Comparison of ENCODE assay signal across 10 cellular contexts in the genomic region with DNA sequence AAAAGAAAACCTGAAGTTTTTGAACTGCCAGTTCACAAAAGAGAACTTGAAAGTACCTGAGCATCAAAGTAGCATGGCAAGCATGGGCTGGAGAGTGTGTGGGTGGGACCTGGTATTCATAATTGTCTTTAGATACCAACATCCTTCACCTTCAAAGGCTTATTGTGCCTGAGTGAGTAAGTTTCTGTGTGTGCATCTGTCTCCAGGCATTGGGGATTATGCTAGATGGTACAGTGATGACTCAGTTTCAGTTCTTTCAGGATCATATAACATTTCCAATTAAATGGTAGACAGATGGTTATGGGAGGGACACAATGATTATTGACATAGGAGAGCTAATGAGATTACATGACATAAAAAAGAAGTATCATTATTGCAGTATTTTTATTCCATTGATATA.
A peak's percentile ranks its signal among the peaks of the same experiment; 100 is the strongest.
DNase-seq lines count a peak whose midpoint lies in the region; ATAC-seq and TF ChIP-seq lines count a peak whose summit lies in the region.
"Had no signal": no experiment of that assay in that cellular context is flagged by ENCODE, and none has a peak within 500 bp of the region (broad histone marks: within the 10 kb centered on the region; RNA-seq: fewer than 3 reads in every experiment).

No MANE protein-coding gene starts in this region.

- no peak overlapping the region for H4K8ac ChIP-seq in mesenchymal stem cell (ENCODE audit: low read length)

- no peak overlapping the region for H2BK5ac ChIP-seq in mesenchymal stem cell (ENCODE audit: low read depth, low read length, poor library complexity, severe bottlenecking)

- intact Hi-C loops in uterus (cut with DNase I; ENCODE audit: low total_unique reads), result no loop called here

- H2AK5ac ChIP-seq in mesenchymal stem cell (ENCODE audit: low read length, severe bottlenecking), result no peak overlapping the region

- H3K36me3 Mint-ChIP-seq in activated CD8-positive, alpha-beta memory T cell treated with anti-CD3 and anti-CD28 coated beads, Interleukin-2, amount 10 ng/mL, durations not matched to agents 7 days and 5 days, result peaks cover 13% of the 10 kb centered on the region
- peaks cover 16% of the 10 kb centered on the region for H3K36me3 Mint-ChIP-seq in stimulated activated naive CD8-positive, alpha-beta T cell treated with anti-CD3 and anti-CD28 coated beads, Interleukin-15, Interleukin-2, amounts not matched to agents 100 ng/mL and 50 ng/mL, for 24 hours (ENCODE audit: low read depth)

- peaks cover 25% of the 10 kb centered on the region for H3K79me1 ChIP-seq in mesenchymal stem cell (replicated peaks; ENCODE audit: low read length, poor library complexity, severe bottlenecking)

- H3K27me3 ChIP-seq in RWPE2 (ENCODE audit: insufficient read depth, poor library complexity, severe bottlenecking) (no peaks in the 10 kb centered on the region), mesenchymal stem cell (ENCODE audit: control insufficient read depth in 1 of 2, insufficient read depth in 1 of 2, low read length in 2 of 2) (no peaks in the 10 kb centered on the region), uterus (no peaks in the 10 kb centered on the region)

- CTCF ChIA-PET in activated CD8-positive, alpha-beta memory T cell treated with anti-CD3 and anti-CD28 coated beads, Interleukin-2, amount 10 ng/mL, durations not matched to agents 7 days and 5 days (lab: Charles Lee), result no interaction called here

- DNase-seq in activated CD8-positive, alpha-beta memory T cell treated with anti-CD3 and anti-CD28 coated beads for 24 hours, result peak; percentile 64
- DNase-seq in activated CD8-positive, alpha-beta memory T cell treated with anti-CD3 and anti-CD28 coated beads, Interleukin-2, amount 10 ng/mL, durations not matched to agents 7 days and 5 days, result no peak
- DNase-seq in RWPE2 (ENCODE audit: low spot score), result peak; percentile 49
- peak; percentile 11 for DNase-seq in fibroblast of pulmonary artery (ENCODE audit: low read depth)
- DNase-seq in mesenchymal stem cell, result no peak
- DNase-seq in uterus, result no peak
- DNase-seq: effector memory CD8-positive, alpha-beta T cell had no signal

- H3K23ac ChIP-seq in mesenchymal stem cell (ENCODE audit: low read length in 2 of 2), result no peak overlapping the region

- no peak overlapping the region for H3K4me3 Mint-ChIP-seq in activated CD8-positive, alpha-beta memory T cell treated with anti-CD3 and anti-CD28 coated beads, Interleukin-2, amount 10 ng/mL, durations not matched to agents 7 days and 5 days
- H3K4me3 Mint-ChIP-seq in stimulated activated naive CD8-positive, alpha-beta T cell treated with anti-CD3 and anti-CD28 coated beads, Interleukin-15, Interleukin-2, amounts not matched to agents 100 ng/mL and 50 ng/mL, for 24 hours, result no peak overlapping the region
- H3K4me3 Mint-ChIP-seq: CD8-positive, alpha-beta memory T cell; effector memory CD8-positive, alpha-beta T cell had no signal

- peaks cover 7% of the 10 kb centered on the region for H3K4me1 Mint-ChIP-seq in activated CD8-positive, alpha-beta memory T cell treated with anti-CD3 and anti-CD28 coated beads, Interleukin-2, amount 10 ng/mL, durations not matched to agents 7 days and 5 days
- H3K4me1 Mint-ChIP-seq in stimulated activated naive CD8-positive, alpha-beta T cell treated with anti-CD3 and anti-CD28 coated beads, Interleukin-15, Interleukin-2, amounts not matched to agents 100 ng/mL and 50 ng/mL, for 24 hours (ENCODE audit: low read depth), result peaks cover 37% of the 10 kb centered on the region

- TF ChIP-seq POLR2A in uterus (IDR thresholded peaks at IDR 0.05), result no peak

- H3K9me3 ChIP-seq in RWPE2 (ENCODE audit: severe bottlenecking) (no peaks in the 10 kb centered on the region), mesenchymal stem cell (ENCODE audit: control insufficient read depth, low read length) (no peaks in the 10 kb centered on the region), uterus (no peaks in the 10 kb centered on the region)

- no peak for ATAC-seq in activated CD8-positive, alpha-beta memory T cell treated with anti-CD3 and anti-CD28 coated beads, Interleukin-2, amount 10 ng/mL, durations not matched to agents 7 days and 5 days
- ATAC-seq in RWPE2 (ENCODE audit: low read depth), result peak; percentile 100
- no peak for ATAC-seq in GM21447 (IDR thresholded peaks at IDR 0.05; ENCODE audit: unreplicated experiment)
- ATAC-seq: effector memory CD8-positive, alpha-beta T cell had no signal

- no peak overlapping the region for H3K9ac ChIP-seq in mesenchymal stem cell (ENCODE audit: low read length)

- no peak overlapping the region for H4K91ac ChIP-seq in mesenchymal stem cell (ENCODE audit: low read length)

- TF ChIP-seq CTCF in RWPE2 (IDR thresholded peaks at IDR 0.05; ENCODE audit: poor library complexity, severe bottlenecking) (no peak), fibroblast of pulmonary artery (IDR thresholded peaks at IDR 0.05; ENCODE audit: low read length, missing control alignments) (no peak), uterus (IDR thresholded peaks at IDR 0.05) (no peak)

- no peak overlapping the region for H3K4me2 ChIP-seq in mesenchymal stem cell (ENCODE audit: low read length, poor library complexity, severe bottlenecking)

- H3K36me3 ChIP-seq in RWPE2 (ENCODE audit: low read depth), result peaks cover 14% of the 10 kb centered on the region
- peaks cover 5 to 19% of the 10 kb centered on the region in 2 experiments for H3K36me3 ChIP-seq in mesenchymal stem cell (ENCODE audit: control insufficient read depth in 1 of 2, insufficient read depth in 2 of 2, low read depth in 1 of 2, low read length in 2 of 2)
- H3K36me3 ChIP-seq in uterus, result no peaks in the 10 kb centered on the region

- H3K27ac ChIP-seq in RWPE2 (ENCODE audit: poor library complexity, severe bottlenecking), result peak overlapping the region; percentile 47
- no peak overlapping the region for H3K27ac ChIP-seq in mesenchymal stem cell (ENCODE audit: low read length, poor library complexity, severe bottlenecking)
- H3K27ac ChIP-seq in uterus, result no peak overlapping the region

- H3K4me3 ChIP-seq in RWPE2 (ENCODE audit: severe bottlenecking), result no peak overlapping the region
- no peak overlapping the region for H3K4me3 ChIP-seq in fibroblast of pulmonary artery (replicated peaks; ENCODE audit: low read depth, low read length)
- H3K4me3 ChIP-seq in mesenchymal stem cell (ENCODE audit: insufficient read depth in 1 of 2, low read depth in 1 of 2, low read length in 2 of 2), result no peak overlapping the region
- H3K4me3 ChIP-seq in uterus, result no peak overlapping the region

- no peak overlapping the region for H3K18ac ChIP-seq in mesenchymal stem cell (ENCODE audit: low read depth in 1 of 2, low read length in 2 of 2)

- H3K4ac ChIP-seq in mesenchymal stem cell (ENCODE audit: low read depth in 1 of 2, low read length in 2 of 2), result no peak overlapping the region

- H2BK120ac ChIP-seq in mesenchymal stem cell (ENCODE audit: low read depth, low read length), result no peak overlapping the region

- H3K4me1 ChIP-seq in RWPE2 (ENCODE audit: insufficient read depth, poor library complexity, severe bottlenecking), result peaks cover 30% of the 10 kb centered on the region
- peaks cover 1% of the 10 kb centered on the region for H3K4me1 ChIP-seq in mesenchymal stem cell (ENCODE audit: control insufficient read depth, insufficient read depth, low read depth, low read length)
- H3K4me1 ChIP-seq in uterus, result no peaks in the 10 kb centered on the region

- H2BK12ac ChIP-seq in mesenchymal stem cell (ENCODE audit: low read length in 2 of 2), result no peak overlapping the region

- no peak overlapping the region for H3K27ac Mint-ChIP-seq in activated CD8-positive, alpha-beta memory T cell treated with anti-CD3 and anti-CD28 coated beads, Interleukin-2, amount 10 ng/mL, durations not matched to agents 7 days and 5 days
- peak overlapping the region; percentile 14 for H3K27ac Mint-ChIP-seq in stimulated activated naive CD8-positive, alpha-beta T cell treated with anti-CD3 and anti-CD28 coated beads, Interleukin-15, Interleukin-2, amounts not matched to agents 100 ng/mL and 50 ng/mL, for 24 hours

- no peak overlapping the region for H3K14ac ChIP-seq in mesenchymal stem cell (ENCODE audit: low read length in 2 of 2)

- no peak overlapping the region for H2BK15ac ChIP-seq in mesenchymal stem cell (ENCODE audit: low read depth, poor library complexity, severe bottlenecking)

- no peaks in the 10 kb centered on the region for H3K9me3 Mint-ChIP-seq in activated CD8-positive, alpha-beta memory T cell treated with anti-CD3 and anti-CD28 coated beads, Interleukin-2, amount 10 ng/mL, durations not matched to agents 7 days and 5 days (ENCODE audit: low read depth)
- H3K9me3 Mint-ChIP-seq in stimulated activated naive CD8-positive, alpha-beta T cell treated with anti-CD3 and anti-CD28 coated beads, Interleukin-15, Interleukin-2, amounts not matched to agents 100 ng/mL and 50 ng/mL, for 24 hours, result no peaks in the 10 kb centered on the region
- H3K9me3 Mint-ChIP-seq: CD8-positive, alpha-beta memory T cell; effector memory CD8-positive, alpha-beta T cell had no signal

- H2AFZ ChIP-seq in mesenchymal stem cell (ENCODE audit: low read depth, low read length), result no peak overlapping the region

- H3K27me3 Mint-ChIP-seq in activated CD8-positive, alpha-beta memory T cell treated with anti-CD3 and anti-CD28 coated beads, Interleukin-2, amount 10 ng/mL, durations not matched to agents 7 days and 5 days, result no peaks in the 10 kb centered on the region
- no peaks in the 10 kb centered on the region for H3K27me3 Mint-ChIP-seq in stimulated activated naive CD8-positive, alpha-beta T cell treated with anti-CD3 and anti-CD28 coated beads, Interleukin-15, Interleukin-2, amounts not matched to agents 100 ng/mL and 50 ng/mL, for 24 hours
- H3K27me3 Mint-ChIP-seq: effector memory CD8-positive, alpha-beta T cell had no signal

Comparison
In these comparisons a context has a peak if more than half of its experiments do, and no peak if none do; other contexts are left out.
1. DNase-seq: peak in activated CD8-positive, alpha-beta memory T cell treated with anti-CD3 and anti-CD28 coated beads for 24 hours (single experiment), RWPE2 (single experiment) and fibroblast of pulmonary artery (single experiment); none in activated CD8-positive, alpha-beta memory T cell treated with anti-CD3 and anti-CD28 coated beads, Interleukin-2, amount 10 ng/mL, durations not matched to agents 7 days and 5 days (single experiment), mesenchymal stem cell (single experiment) and uterus (0 of 2).